ENCODE assay signal across 9 cellular contexts in genomic region chr13:27339299-27339698, GRCh38.
A peak's percentile ranks its signal among the peaks of the same experiment; 100 is the strongest.
DNase-seq lines count a peak whose midpoint lies in the region; ATAC-seq, FAIRE-seq and TF ChIP-seq lines count a peak whose summit lies in the region.
"Had no signal": no experiment of that assay in that cellular context is flagged by ENCODE, and none has a peak within 500 bp of the region (broad histone marks: within the 10 kb centered on the region; RNA-seq: fewer than 3 reads in every experiment).

No MANE protein-coding gene starts in this region.

- H3K27me3 Mint-ChIP-seq in activated T-cell treated with anti-CD3 and anti-CD28 coated beads, Interleukin-2, amount 50 U/mL, for 72 hours (ENCODE audit: low read depth): peaks cover 13% of the 10 kb centered on the region

- H3K4me3 Mint-ChIP-seq in activated T-cell treated with anti-CD3 and anti-CD28 coated beads, Interleukin-2, amount 50 U/mL, for 72 hours: no peak overlapping the region

- H3K9me3 ChIP-seq in OCI-LY1 (ENCODE audit: low read length): no peaks in the 10 kb centered on the region

- no peak overlapping the region for H2AFZ ChIP-seq in OCI-LY1 (ENCODE audit: low read length)

- H3K4me1 ChIP-seq in OCI-LY1 (ENCODE audit: insufficient read depth, low read length, severe bottlenecking): no peaks in the 10 kb centered on the region

- H3K79me2 ChIP-seq in OCI-LY1 (ENCODE audit: insufficient read depth, low read length): no peaks in the 10 kb centered on the region

- ATAC-seq in HG02678 (IDR thresholded peaks at IDR 0.05; ENCODE audit: unreplicated experiment) (peak; percentile 71), HG02970 (IDR thresholded peaks at IDR 0.05; ENCODE audit: low FRiP score, unreplicated experiment) (no peak), HG02623 (IDR thresholded peaks at IDR 0.05; ENCODE audit: unreplicated experiment) (no peak)
- peak; percentile 60 to 79 for ATAC-seq in activated T-cell treated with anti-CD3 and anti-CD28 coated beads, Interleukin-2, amount 50 U/mL, for 72 hours (replicated peaks in 1 of 2)

- no peaks in the 10 kb centered on the region for H3F3A ChIP-seq in OCI-LY1 (ENCODE audit: insufficient read depth, low read length)

- H3K36me3 ChIP-seq in OCI-LY1 (ENCODE audit: insufficient read depth, low read length): no peaks in the 10 kb centered on the region

- H4K20me1 ChIP-seq in OCI-LY1 (ENCODE audit: insufficient read depth, low read length): no peaks in the 10 kb centered on the region

- no peak overlapping the region for H3K4me3 ChIP-seq in OCI-LY1 (ENCODE audit: low read depth, low read length, poor library complexity, severe bottlenecking)

- peaks cover 6% of the 10 kb centered on the region for H3K4me1 Mint-ChIP-seq in activated T-cell treated with anti-CD3 and anti-CD28 coated beads, Interleukin-2, amount 50 U/mL, for 72 hours (ENCODE audit: low read depth)

- peak; percentile 33 for TF ChIP-seq CTCF in OCI-LY1 (IDR thresholded peaks at IDR 0.05; ENCODE audit: low read length)

- H3K27ac ChIP-seq in OCI-LY1 (ENCODE audit: low read depth, low read length, poor library complexity, severe bottlenecking): no peak overlapping the region
- H3K27ac ChIP-seq: VCaP had no signal

- H3K9me2 ChIP-seq in OCI-LY1 (ENCODE audit: low read depth, low read length): no peaks in the 10 kb centered on the region

- no peak overlapping the region for H3K27ac Mint-ChIP-seq in activated T-cell treated with anti-CD3 and anti-CD28 coated beads, Interleukin-2, amount 50 U/mL, for 72 hours

- peak; percentile 51 for DNase-seq in GDM1 (lab: John Stamatoyannopoulos, UW)
- peak; percentile 44 to 49 for DNase-seq in activated T-cell treated with anti-CD3 and anti-CD28 coated beads, Interleukin-2, amount 50 U/mL, for 72 hours
- DNase-seq in islet precursor cell: peak; percentile 82
- no peak for DNase-seq in HTR-8/SVneo (ENCODE audit: insufficient read length, low spot score)

- FAIRE-seq in HTR-8/SVneo (lab: Jason Lieb, UNC): no peak

- H3K9ac ChIP-seq in OCI-LY1 (ENCODE audit: low read length): no peak overlapping the region

- H3K27me3 ChIP-seq in OCI-LY1 (ENCODE audit: insufficient read depth, low read length): no peaks in the 10 kb centered on the region

- H3K9me3 Mint-ChIP-seq in activated T-cell treated with anti-CD3 and anti-CD28 coated beads, Interleukin-2, amount 50 U/mL, for 72 hours: no peaks in the 10 kb centered on the region

- H3K4me2 ChIP-seq in OCI-LY1 (ENCODE audit: low read length): no peak overlapping the region

- no peaks in the 10 kb centered on the region for H3K36me3 Mint-ChIP-seq in activated T-cell treated with anti-CD3 and anti-CD28 coated beads, Interleukin-2, amount 50 U/mL, for 72 hours (ENCODE audit: insufficient read depth in 2 of 2)

Comparison
In these comparisons a context has a peak if more than half of its experiments do, and no peak if none do; other contexts are left out.
1. ATAC-seq: peak in HG02678 (single experiment) and activated T-cell treated with anti-CD3 and anti-CD28 coated beads, Interleukin-2, amount 50 U/mL, for 72 hours (2 of 2); none in HG02970 (single experiment) and HG02623 (single experiment).